8 cellular contexts compared by ENCODE assay signal in genomic region chr10:132396495-132397035, GRCh38. TPM values are rescaled to one million over a fixed set of nuclear protein-coding genes. Genes with fewer than 3 reads are reported as not detected.
DNase-seq lines count a peak whose midpoint lies in the region; ATAC-seq and TF ChIP-seq lines count a peak whose summit lies in the region.

No MANE protein-coding gene starts in this region.

- H3K4me1 Mint-ChIP-seq in GM23338 (peaks cover 21% of the 10 kb centered on the region), progenitor cell of endocrine pancreas (ENCODE audit: low read depth) (peaks cover 7% of the 10 kb centered on the region)

- H2AFZ ChIP-seq in GM23338: no peak overlapping the region

- H3F3A ChIP-seq in GM23338 (replicated peaks; ENCODE audit: low read depth): no peaks in the 10 kb centered on the region

- H3K79me2 ChIP-seq in GM23338 (replicated peaks; ENCODE audit: insufficient read depth): no peaks in the 10 kb centered on the region

- H3K9me3 Mint-ChIP-seq in GM23338 (peaks cover 5% of the 10 kb centered on the region; the same call in 1 of the 3 replicates), progenitor cell of endocrine pancreas (ENCODE audit: low read depth) (peaks cover 8% of the 10 kb centered on the region)

- peak; percentile 31 for ATAC-seq in GM23338
- ATAC-seq in foreskin keratinocyte: peak; percentile 48

- H3K9me2 ChIP-seq in GM23338 (ENCODE audit: insufficient read depth): peaks cover 14% of the 10 kb centered on the region

- H3K9ac ChIP-seq in ES-I3 (ENCODE audit: low read depth, low read length): peak overlapping the region; percentile 51; the same call in 1 of the 2 replicates

- H3K27ac ChIP-seq in GM23338 (ENCODE audit: low read depth) (no peak overlapping the region), foreskin keratinocyte (no peak overlapping the region), SJCRH30 (no peak overlapping the region)

- H3K36me3 Mint-ChIP-seq in GM23338 (ENCODE audit: low read depth): peaks cover 3% of the 10 kb centered on the region; the same call in 1 of the 3 replicates
- no peaks in the 10 kb centered on the region for H3K36me3 Mint-ChIP-seq in progenitor cell of endocrine pancreas (ENCODE audit: insufficient read depth)

- peak overlapping the region; percentile 85; the same call in 1 of the 2 replicates for H3K4me2 ChIP-seq in GM23338

- H3K9me3 ChIP-seq in ES-I3 (ENCODE audit: control insufficient read depth, insufficient read depth, low read length) (no peaks in the 10 kb centered on the region), SJCRH30 (replicated peaks) (no peaks in the 10 kb centered on the region)

- H3K4me1 ChIP-seq in ES-I3 (ENCODE audit: insufficient read depth, low read length) (peaks cover 4% of the 10 kb centered on the region; the same call in 1 of the 2 replicates), GM23338 (ENCODE audit: insufficient read depth) (peaks cover 7% of the 10 kb centered on the region; the same call in 1 of the 2 replicates), foreskin keratinocyte (peaks cover 3% of the 10 kb centered on the region), SJCRH30 (peaks cover 4% of the 10 kb centered on the region; the same call in 1 of the 2 replicates)

- H3K27ac Mint-ChIP-seq in GM23338 (no peak overlapping the region), progenitor cell of endocrine pancreas (no peak overlapping the region)

- DNase-seq in GM23338 (ENCODE audit: low spot score) (peak; percentile 74), NCI-H82 treated with DMSO at 0.1 percent for 48 hours (lab: John Stamatoyannopoulos, UW; ENCODE audit: unreplicated experiment) (peak; percentile 0), activated T-helper 1 cell treated with Interleukin-2 at 50 U/mL for 16 hours (ENCODE audit: low read depth) (peak; percentile 59), foreskin keratinocyte (no peak), progenitor cell of endocrine pancreas (ENCODE audit: low spot score, unreplicated experiment) (peak; percentile 62), NK-92 (lab: John Stamatoyannopoulos, UW; ENCODE audit: unreplicated experiment) (no peak), SJCRH30 (no peak)

- H3K4me3 ChIP-seq in GM23338 (peak overlapping the region; percentile 61), SJCRH30 (no peak overlapping the region)

- TF ChIP-seq CTCF in GM23338 (conservative IDR thresholded peaks at IDR 0.05; ENCODE audit: low read depth in 2 of 2): peak in 1 of 2 experiments; percentile 17; a peak in 1 of 4 replicates
- peak; percentile 49 for TF ChIP-seq CTCF in foreskin keratinocyte (conservative IDR thresholded peaks at IDR 0.05)
- peak; percentile 55 for TF ChIP-seq CTCF in progenitor cell of endocrine pancreas (IDR thresholded peaks at IDR 0.05; ENCODE audit: unreplicated experiment)

- H3K36me3 ChIP-seq in ES-I3 (ENCODE audit: insufficient read depth, low read length) (no peaks in the 10 kb centered on the region), GM23338 (ENCODE audit: insufficient read depth) (no peaks in the 10 kb centered on the region), SJCRH30 (no peaks in the 10 kb centered on the region)

- H3K4me3 Mint-ChIP-seq in GM23338: no peak overlapping the region
- H3K4me3 Mint-ChIP-seq in progenitor cell of endocrine pancreas (ENCODE audit: low read depth): no peak overlapping the region

- H4K20me1 ChIP-seq in GM23338 (replicated peaks; ENCODE audit: insufficient read depth): no peaks in the 10 kb centered on the region

- H3K27me3 Mint-ChIP-seq in GM23338 (ENCODE audit: insufficient read depth, low read depth, poor library complexity): peaks cover 7% of the 10 kb centered on the region
- no peaks in the 10 kb centered on the region for H3K27me3 Mint-ChIP-seq in progenitor cell of endocrine pancreas

- H3K27me3 ChIP-seq in GM23338 (ENCODE audit: insufficient read depth): peaks cover 6% of the 10 kb centered on the region; the same call in 1 of the 2 replicates
- H3K27me3 ChIP-seq in foreskin keratinocyte: no peaks in the 10 kb centered on the region
- H3K27me3 ChIP-seq in SJCRH30: 0 out of 2 replicates have a peak, but pooled peaks cover 6% of the 10 kb centered on the region

TF ChIP-seq in GM23338, 12 proteins besides CTCF, POLR2A, EP300 and RAD21 (continues in another document):
- TF ChIP-seq JUNB (IDR thresholded peaks at IDR 0.05; ENCODE audit: unreplicated experiment) (no peak), REST (IDR thresholded peaks at IDR 0.05; ENCODE audit: unreplicated experiment) (no peak), ETS1 (IDR thresholded peaks at IDR 0.05) (no peak), STAT1 (IDR thresholded peaks at IDR 0.05; ENCODE audit: unreplicated experiment) (no peak)

RNA-seq across cellular contexts. Expression of gene PWWP2B, which starts 0.4 kb away (rescaled TPM):
- 8.6 and 12.8 TPM in 2 replicates for total RNA-seq in GM23338 (2014; rRNA removed; shearing (Covaris generic))
- polyA plus RNA-seq in GM23338 (2016; fragmentation: Nextera tagmentation; extraction: Ambion mirVana): 2.2 and 2.3 TPM in 2 replicates
- 10.5 and 12.5 TPM in 2 replicates for total RNA-seq in foreskin keratinocyte
- 11.0 and 14.0 TPM in 2 replicates for polyA plus RNA-seq in foreskin keratinocyte
- total RNA-seq in progenitor cell of endocrine pancreas: 23.2 and 24.3 TPM in 2 replicates
- 0.57 and 0.66 TPM in 2 replicates for total RNA-seq in SJCRH30 (2014; rRNA removed; shearing (Covaris generic))

Comparison
In these comparisons a context has a peak if more than half of its experiments do, and no peak if none do; other contexts are left out.
1. DNase-seq: peak in GM23338 (single experiment), NCI-H82 treated with DMSO at 0.1 percent for 48 hours (single experiment), activated T-helper 1 cell treated with Interleukin-2 at 50 U/mL for 16 hours (single experiment) and progenitor cell of endocrine pancreas (single experiment); none in foreskin keratinocyte (0 of 2), NK-92 (single experiment) and SJCRH30 (0 of 2).